Comparison of ENCODE assay signal across 1 cellular context in the genomic region with DNA sequence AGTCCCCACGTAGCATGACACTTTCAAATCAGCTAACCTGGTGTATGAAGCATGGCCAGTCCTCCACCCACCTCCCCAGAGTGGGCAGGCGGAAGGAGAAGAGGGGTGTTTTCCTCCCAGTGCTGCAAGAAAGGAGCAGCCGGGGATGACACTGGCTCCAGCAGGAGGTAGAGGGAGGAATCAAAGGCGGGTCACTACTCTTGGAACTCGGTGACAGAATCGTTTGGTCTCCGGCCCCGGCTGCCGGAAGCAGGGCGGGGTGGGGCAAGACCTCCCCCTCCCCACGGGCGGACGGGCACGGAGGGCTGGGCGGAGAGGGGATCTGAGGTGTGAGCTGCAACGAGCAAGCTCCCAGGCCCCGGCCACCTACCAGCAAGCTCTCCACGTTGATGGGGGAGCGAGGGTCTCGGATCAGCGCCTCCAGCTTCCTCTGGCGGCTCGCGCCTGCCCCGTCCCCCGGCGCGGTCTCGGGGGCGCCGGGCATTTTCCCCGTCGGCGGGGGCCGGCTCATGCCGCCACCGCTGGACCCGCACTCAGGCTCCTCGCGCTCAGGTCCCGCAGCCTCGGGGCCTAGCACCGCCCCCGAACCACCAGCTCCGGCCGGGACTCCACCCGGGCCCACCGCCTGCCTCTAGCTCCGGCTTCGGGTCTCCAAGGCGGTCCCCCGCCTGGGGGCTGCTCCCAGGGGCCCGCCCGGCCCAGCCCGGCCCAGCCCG.
A peak's percentile ranks its signal among the peaks of the same experiment; 100 is the strongest.
TF ChIP-seq lines count a peak whose summit lies in the region.

No MANE protein-coding gene starts in this region.

TF ChIP-seq in HepG2, 621 proteins besides CTCF, POLR2A, EP300 and RAD21 (continued from another document and continues in another):
- TF ChIP-seq, protein P1, sequence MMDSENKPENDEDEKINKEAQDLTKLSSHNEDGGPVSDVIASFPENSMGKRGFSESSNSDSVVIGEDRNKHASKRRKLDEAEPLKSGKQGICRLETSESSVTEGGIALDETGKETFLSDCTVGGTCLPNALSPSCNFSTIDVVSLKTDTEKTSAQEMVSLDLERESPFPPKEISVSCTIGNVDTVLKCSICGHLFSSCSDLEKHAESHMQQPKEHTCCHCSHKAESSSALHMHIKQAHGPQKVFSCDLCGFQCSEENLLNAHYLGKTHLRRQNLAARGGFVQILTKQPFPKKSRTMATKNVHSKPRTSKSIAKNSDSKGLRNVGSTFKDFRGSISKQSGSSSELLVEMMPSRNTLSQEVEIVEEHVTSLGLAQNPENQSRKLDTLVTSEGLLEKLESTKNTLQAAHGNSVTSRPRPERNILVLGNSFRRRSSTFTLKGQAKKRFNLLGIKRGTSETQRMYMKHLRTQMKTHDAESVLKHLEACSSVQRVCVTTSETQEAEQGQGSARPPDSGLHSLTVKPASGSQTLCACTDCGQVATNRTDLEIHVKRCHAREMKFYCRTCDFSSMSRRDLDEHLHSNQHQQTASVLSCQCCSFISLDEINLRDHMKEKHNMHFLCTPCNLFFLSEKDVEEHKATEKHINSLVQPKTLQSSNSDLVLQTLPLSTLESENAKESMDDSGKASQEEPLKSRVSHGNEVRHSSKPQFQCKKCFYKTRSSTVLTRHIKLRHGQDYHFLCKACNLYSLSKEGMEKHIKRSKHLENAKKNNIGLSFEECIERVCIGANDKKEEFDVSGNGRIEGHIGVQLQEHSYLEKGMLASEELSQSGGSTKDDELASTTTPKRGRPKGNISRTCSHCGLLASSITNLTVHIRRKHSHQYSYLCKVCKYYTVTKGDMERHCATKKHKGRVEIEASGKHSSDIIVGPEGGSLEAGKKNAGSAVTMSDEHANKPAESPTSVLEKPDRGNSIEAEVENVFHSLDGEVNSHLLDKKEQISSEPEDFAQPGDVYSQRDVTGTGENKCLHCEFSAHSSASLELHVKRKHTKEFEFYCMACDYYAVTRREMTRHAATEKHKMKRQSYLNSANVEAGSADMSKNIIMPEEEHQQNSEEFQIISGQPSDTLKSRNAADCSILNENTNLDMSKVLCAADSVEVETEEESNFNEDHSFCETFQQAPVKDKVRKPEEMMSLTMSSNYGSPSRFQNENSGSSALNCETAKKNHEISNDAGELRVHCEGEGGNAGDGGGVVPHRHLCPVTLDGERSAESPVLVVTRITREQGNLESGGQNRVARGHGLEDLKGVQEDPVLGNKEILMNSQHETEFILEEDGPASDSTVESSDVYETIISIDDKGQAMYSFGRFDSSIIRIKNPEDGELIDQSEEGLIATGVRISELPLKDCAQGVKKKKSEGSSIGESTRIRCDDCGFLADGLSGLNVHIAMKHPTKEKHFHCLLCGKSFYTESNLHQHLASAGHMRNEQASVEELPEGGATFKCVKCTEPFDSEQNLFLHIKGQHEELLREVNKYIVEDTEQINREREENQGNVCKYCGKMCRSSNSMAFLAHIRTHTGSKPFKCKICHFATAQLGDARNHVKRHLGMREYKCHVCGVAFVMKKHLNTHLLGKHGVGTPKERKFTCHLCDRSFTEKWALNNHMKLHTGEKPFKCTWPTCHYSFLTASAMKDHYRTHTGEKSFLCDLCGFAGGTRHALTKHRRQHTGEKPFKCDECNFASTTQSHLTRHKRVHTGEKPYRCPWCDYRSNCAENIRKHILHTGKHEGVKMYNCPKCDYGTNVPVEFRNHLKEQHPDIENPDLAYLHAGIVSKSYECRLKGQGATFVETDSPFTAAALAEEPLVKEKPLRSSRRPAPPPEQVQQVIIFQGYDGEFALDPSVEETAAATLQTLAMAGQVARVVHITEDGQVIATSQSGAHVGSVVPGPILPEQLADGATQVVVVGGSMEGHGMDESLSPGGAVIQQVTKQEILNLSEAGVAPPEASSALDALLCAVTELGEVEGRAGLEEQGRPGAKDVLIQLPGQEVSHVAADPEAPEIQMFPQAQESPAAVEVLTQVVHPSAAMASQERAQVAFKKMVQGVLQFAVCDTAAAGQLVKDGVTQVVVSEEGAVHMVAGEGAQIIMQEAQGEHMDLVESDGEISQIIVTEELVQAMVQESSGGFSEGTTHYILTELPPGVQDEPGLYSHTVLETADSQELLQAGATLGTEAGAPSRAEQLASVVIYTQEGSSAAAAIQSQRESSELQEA (CRISPR knock-in tag; IDR thresholded peaks at IDR 0.05; ENCODE audit: not compliant biosample characterization): peak; percentile 83
- TF ChIP-seq NR2F6 (IDR thresholded peaks at IDR 0.05) (peak; percentile 47; the same call in 1 of the 2 replicates), NR2F6 (CRISPR knock-in tag; IDR thresholded peaks at IDR 0.05) (peak; percentile 70; the same call in 1 of the 2 replicates), XBP1 (CRISPR knock-in tag; IDR thresholded peaks at IDR 0.05) (no peak; the same call in 1 of the 2 replicates), HHEX (CRISPR knock-in tag; IDR thresholded peaks at IDR 0.05) (0 out of 2 replicates have a peak, but pooled peaks have one; percentile 4), TOPORS (CRISPR knock-in tag; IDR thresholded peaks at IDR 0.05) (peak; percentile 35; the same call in 1 of the 2 replicates), GLI4 (CRISPR knock-in tag; IDR thresholded peaks at IDR 0.05; ENCODE audit: borderline replicate concordance) (peak; percentile 27; the same call in 1 of the 2 replicates), NKX3-1 (CRISPR knock-in tag; IDR thresholded peaks at IDR 0.05) (no peak), ZNF737 (CRISPR knock-in tag; IDR thresholded peaks at IDR 0.05; ENCODE audit: borderline replicate concordance) (no peak), KMT2A (CRISPR knock-in tag; IDR thresholded peaks at IDR 0.05) (peak; percentile 45), ATF7 (IDR thresholded peaks at IDR 0.05) (no peak), ATF7 (CRISPR knock-in tag; IDR thresholded peaks at IDR 0.05) (peak; percentile 61), POLR2G (IDR thresholded peaks at IDR 0.05; ENCODE audit: low read depth, low read length) (peak; percentile 83), REXO4 (CRISPR knock-in tag; IDR thresholded peaks at IDR 0.05; ENCODE audit: borderline replicate concordance) (0 out of 2 replicates have a peak, but pooled peaks have one; percentile 23), MXI1 (IDR thresholded peaks at IDR 0.05; ENCODE audit: borderline replicate concordance, low read depth, low read length) (peak; percentile 81), DNMT1 (CRISPR knock-in tag; IDR thresholded peaks at IDR 0.05) (no peak), DMAP1 (CRISPR knock-in tag; IDR thresholded peaks at IDR 0.05) (peak; percentile 73), ZNF143 (CRISPR knock-in tag; IDR thresholded peaks at IDR 0.05) (peak; percentile 74), GPN1 (CRISPR knock-in tag; IDR thresholded peaks at IDR 0.05; ENCODE audit: borderline replicate concordance) (no peak), ZNF383 (CRISPR knock-in tag; IDR thresholded peaks at IDR 0.05; ENCODE audit: borderline replicate concordance) (0 out of 2 replicates have a peak, but pooled peaks have one; percentile 35), ZNF543 (CRISPR knock-in tag; IDR thresholded peaks at IDR 0.05) (0 out of 2 replicates have a peak, but pooled peaks have one; percentile 85), RBM22 (optimal IDR thresholded peaks at IDR 0.05; ENCODE audit: low read length) (peak; percentile 49), SIX1 (CRISPR knock-in tag; IDR thresholded peaks at IDR 0.05; ENCODE audit: borderline replicate concordance) (peak; percentile 37; the same call in 1 of the 2 replicates), ZNF12 (CRISPR knock-in tag; IDR thresholded peaks at IDR 0.05) (0 out of 2 replicates have a peak, but pooled peaks have one; percentile 12)
- TF ChIP-seq, protein P2, sequence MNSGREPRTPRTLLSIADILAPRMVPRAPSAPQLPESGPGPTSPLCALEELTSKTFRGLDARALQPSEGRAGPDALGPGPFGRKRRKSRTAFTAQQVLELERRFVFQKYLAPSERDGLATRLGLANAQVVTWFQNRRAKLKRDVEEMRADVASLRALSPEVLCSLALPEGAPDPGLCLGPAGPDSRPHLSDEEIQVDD (CRISPR knock-in tag; IDR thresholded peaks at IDR 0.05; ENCODE audit: borderline replicate concordance): no peak
- TF ChIP-seq, protein P3, sequence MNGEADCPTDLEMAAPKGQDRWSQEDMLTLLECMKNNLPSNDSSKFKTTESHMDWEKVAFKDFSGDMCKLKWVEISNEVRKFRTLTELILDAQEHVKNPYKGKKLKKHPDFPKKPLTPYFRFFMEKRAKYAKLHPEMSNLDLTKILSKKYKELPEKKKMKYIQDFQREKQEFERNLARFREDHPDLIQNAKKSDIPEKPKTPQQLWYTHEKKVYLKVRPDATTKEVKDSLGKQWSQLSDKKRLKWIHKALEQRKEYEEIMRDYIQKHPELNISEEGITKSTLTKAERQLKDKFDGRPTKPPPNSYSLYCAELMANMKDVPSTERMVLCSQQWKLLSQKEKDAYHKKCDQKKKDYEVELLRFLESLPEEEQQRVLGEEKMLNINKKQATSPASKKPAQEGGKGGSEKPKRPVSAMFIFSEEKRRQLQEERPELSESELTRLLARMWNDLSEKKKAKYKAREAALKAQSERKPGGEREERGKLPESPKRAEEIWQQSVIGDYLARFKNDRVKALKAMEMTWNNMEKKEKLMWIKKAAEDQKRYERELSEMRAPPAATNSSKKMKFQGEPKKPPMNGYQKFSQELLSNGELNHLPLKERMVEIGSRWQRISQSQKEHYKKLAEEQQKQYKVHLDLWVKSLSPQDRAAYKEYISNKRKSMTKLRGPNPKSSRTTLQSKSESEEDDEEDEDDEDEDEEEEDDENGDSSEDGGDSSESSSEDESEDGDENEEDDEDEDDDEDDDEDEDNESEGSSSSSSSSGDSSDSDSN (CRISPR knock-in tag; IDR thresholded peaks at IDR 0.05): peak; percentile 91
- TF ChIP-seq, protein P4, sequence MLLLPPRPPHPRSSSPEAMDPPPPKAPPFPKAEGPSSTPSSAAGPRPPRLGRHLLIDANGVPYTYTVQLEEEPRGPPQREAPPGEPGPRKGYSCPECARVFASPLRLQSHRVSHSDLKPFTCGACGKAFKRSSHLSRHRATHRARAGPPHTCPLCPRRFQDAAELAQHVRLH (CRISPR knock-in tag; IDR thresholded peaks at IDR 0.05; ENCODE audit: borderline replicate concordance, low read depth): peak; percentile 79; the same call in 1 of the 2 replicates
- TF ChIP-seq, protein P5, sequence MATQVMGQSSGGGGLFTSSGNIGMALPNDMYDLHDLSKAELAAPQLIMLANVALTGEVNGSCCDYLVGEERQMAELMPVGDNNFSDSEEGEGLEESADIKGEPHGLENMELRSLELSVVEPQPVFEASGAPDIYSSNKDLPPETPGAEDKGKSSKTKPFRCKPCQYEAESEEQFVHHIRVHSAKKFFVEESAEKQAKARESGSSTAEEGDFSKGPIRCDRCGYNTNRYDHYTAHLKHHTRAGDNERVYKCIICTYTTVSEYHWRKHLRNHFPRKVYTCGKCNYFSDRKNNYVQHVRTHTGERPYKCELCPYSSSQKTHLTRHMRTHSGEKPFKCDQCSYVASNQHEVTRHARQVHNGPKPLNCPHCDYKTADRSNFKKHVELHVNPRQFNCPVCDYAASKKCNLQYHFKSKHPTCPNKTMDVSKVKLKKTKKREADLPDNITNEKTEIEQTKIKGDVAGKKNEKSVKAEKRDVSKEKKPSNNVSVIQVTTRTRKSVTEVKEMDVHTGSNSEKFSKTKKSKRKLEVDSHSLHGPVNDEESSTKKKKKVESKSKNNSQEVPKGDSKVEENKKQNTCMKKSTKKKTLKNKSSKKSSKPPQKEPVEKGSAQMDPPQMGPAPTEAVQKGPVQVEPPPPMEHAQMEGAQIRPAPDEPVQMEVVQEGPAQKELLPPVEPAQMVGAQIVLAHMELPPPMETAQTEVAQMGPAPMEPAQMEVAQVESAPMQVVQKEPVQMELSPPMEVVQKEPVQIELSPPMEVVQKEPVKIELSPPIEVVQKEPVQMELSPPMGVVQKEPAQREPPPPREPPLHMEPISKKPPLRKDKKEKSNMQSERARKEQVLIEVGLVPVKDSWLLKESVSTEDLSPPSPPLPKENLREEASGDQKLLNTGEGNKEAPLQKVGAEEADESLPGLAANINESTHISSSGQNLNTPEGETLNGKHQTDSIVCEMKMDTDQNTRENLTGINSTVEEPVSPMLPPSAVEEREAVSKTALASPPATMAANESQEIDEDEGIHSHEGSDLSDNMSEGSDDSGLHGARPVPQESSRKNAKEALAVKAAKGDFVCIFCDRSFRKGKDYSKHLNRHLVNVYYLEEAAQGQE (IDR thresholded peaks at IDR 0.05; ENCODE audit: borderline replicate concordance in 1 of 2, low read depth in 1 of 2, low read length in 2 of 2): peak in 1 of 2 experiments; percentile 63; a peak in 1 of 4 replicates
- TF ChIP-seq, protein P6, sequence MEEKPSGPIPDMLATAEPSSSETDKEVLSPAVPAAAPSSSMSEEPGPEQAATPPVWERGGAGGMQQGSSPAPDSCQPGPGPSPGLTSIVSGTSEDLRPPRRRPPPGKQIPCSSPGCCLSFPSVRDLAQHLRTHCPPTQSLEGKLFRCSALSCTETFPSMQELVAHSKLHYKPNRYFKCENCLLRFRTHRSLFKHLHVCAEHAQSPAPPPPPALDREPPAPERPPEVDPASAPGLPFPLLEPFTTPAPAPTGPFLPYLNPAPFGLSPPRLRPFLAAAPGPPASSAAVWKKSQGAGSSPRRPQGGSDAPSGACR (CRISPR knock-in tag; IDR thresholded peaks at IDR 0.05): no peak
- TF ChIP-seq, protein P7, sequence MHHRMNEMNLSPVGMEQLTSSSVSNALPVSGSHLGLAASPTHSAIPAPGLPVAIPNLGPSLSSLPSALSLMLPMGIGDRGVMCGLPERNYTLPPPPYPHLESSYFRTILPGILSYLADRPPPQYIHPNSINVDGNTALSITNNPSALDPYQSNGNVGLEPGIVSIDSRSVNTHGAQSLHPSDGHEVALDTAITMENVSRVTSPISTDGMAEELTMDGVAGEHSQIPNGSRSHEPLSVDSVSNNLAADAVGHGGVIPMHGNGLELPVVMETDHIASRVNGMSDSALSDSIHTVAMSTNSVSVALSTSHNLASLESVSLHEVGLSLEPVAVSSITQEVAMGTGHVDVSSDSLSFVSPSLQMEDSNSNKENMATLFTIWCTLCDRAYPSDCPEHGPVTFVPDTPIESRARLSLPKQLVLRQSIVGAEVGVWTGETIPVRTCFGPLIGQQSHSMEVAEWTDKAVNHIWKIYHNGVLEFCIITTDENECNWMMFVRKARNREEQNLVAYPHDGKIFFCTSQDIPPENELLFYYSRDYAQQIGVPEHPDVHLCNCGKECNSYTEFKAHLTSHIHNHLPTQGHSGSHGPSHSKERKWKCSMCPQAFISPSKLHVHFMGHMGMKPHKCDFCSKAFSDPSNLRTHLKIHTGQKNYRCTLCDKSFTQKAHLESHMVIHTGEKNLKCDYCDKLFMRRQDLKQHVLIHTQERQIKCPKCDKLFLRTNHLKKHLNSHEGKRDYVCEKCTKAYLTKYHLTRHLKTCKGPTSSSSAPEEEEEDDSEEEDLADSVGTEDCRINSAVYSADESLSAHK (CRISPR knock-in tag; IDR thresholded peaks at IDR 0.05; ENCODE audit: borderline replicate concordance): no peak
- TF ChIP-seq, protein P8, sequence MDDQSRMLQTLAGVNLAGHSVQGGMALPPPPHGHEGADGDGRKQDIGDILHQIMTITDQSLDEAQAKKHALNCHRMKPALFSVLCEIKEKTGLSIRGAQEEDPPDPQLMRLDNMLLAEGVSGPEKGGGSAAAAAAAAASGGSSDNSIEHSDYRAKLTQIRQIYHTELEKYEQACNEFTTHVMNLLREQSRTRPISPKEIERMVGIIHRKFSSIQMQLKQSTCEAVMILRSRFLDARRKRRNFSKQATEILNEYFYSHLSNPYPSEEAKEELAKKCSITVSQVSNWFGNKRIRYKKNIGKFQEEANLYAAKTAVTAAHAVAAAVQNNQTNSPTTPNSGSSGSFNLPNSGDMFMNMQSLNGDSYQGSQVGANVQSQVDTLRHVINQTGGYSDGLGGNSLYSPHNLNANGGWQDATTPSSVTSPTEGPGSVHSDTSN (CRISPR knock-in tag; IDR thresholded peaks at IDR 0.05; ENCODE audit: borderline replicate concordance): no peak
